21 cellular contexts compared by ENCODE assay signal in genomic region chr20:30485331-30486102, GRCh38.
"Had no signal": no experiment of that assay in that cellular context is flagged by ENCODE, and none has a peak within 500 bp of the region (broad histone marks: within the 10 kb centered on the region; RNA-seq: fewer than 3 reads in every experiment).

No MANE protein-coding gene starts in this region.

- H3K4me3 Mint-ChIP-seq: activated CD4-positive, alpha-beta memory T cell treated with anti-CD3 and anti-CD28 coated beads, Interleukin-2, amount 10 ng/mL, durations not matched to agents 7 days and 5 days; activated naive CD4-positive, alpha-beta T cell treated with anti-CD3 and anti-CD28 coated beads, Interleukin-2, amount 50 U/mL, for 24 hours; activated T-cell treated with anti-CD3 and anti-CD28 coated beads, Interleukin-2, amount 50 U/mL, for 24 hours; immature natural killer cell; neural crest cell had no signal

- FAIRE-seq: endothelial cell of umbilical vein, pancreas had no signal

- H3K4me1 Mint-ChIP-seq: activated CD4-positive, alpha-beta memory T cell treated with anti-CD3 and anti-CD28 coated beads, Interleukin-2, amount 10 ng/mL, durations not matched to agents 7 days and 5 days; activated naive CD4-positive, alpha-beta T cell treated with anti-CD3 and anti-CD28 coated beads, Interleukin-2, amount 50 U/mL, for 24 hours; immature natural killer cell; neural crest cell had no signal

- H3K36me3 ChIP-seq: pancreas, suprapubic skin, upper lobe of left lung had no signal

- DNase-seq: activated CD4-positive, alpha-beta memory T cell treated with anti-CD3 and anti-CD28 coated beads, Interleukin-2, amount 10 ng/mL, durations not matched to agents 7 days and 5 days; activated CD4-positive, alpha-beta T cell treated with anti-CD3 and anti-CD28 coated beads for 4 hours; activated T-cell treated with anti-CD3 and anti-CD28 coated beads, Interleukin-2, amount 50 U/mL, for 24 hours; amniotic stem cell; body of pancreas; central memory CD4-positive, alpha-beta T cell; cortex of kidney; effector CD4-positive, alpha-beta T cell; foreskin fibroblast; glutamatergic neuron; immature natural killer cell; midbrain; stimulated activated CD4-positive, alpha-beta T cell treated with anti-CD3 and anti-CD28 coated beads, Interleukin-2, amount 100 ng/mL, for 48 hours; stimulated activated naive CD4-positive, alpha-beta T cell; T-helper 2 cell had no signal

- H3K27ac ChIP-seq: body of pancreas, pancreas, suprapubic skin, upper lobe of left lung had no signal

- H3K27me3 Mint-ChIP-seq: activated CD4-positive, alpha-beta memory T cell treated with anti-CD3 and anti-CD28 coated beads, Interleukin-2, amount 10 ng/mL, durations not matched to agents 7 days and 5 days had no signal

- H3K27ac Mint-ChIP-seq: activated CD4-positive, alpha-beta memory T cell treated with anti-CD3 and anti-CD28 coated beads, Interleukin-2, amount 10 ng/mL, durations not matched to agents 7 days and 5 days; activated naive CD4-positive, alpha-beta T cell treated with anti-CD3 and anti-CD28 coated beads, Interleukin-2, amount 50 U/mL, for 24 hours; activated T-cell treated with anti-CD3 and anti-CD28 coated beads, Interleukin-2, amount 50 U/mL, for 24 hours; immature natural killer cell had no signal

- H3K4me1 ChIP-seq: body of pancreas, pancreas, suprapubic skin, upper lobe of left lung had no signal

- H3K27me3 ChIP-seq: body of pancreas, pancreas had no signal

- H3K9me3 ChIP-seq: pancreas, suprapubic skin had no signal

- H3K4me3 ChIP-seq: body of pancreas, pancreas, suprapubic skin, upper lobe of left lung had no signal

- ATAC-seq: body of pancreas, pancreas had no signal
